In the genomic region with DNA sequence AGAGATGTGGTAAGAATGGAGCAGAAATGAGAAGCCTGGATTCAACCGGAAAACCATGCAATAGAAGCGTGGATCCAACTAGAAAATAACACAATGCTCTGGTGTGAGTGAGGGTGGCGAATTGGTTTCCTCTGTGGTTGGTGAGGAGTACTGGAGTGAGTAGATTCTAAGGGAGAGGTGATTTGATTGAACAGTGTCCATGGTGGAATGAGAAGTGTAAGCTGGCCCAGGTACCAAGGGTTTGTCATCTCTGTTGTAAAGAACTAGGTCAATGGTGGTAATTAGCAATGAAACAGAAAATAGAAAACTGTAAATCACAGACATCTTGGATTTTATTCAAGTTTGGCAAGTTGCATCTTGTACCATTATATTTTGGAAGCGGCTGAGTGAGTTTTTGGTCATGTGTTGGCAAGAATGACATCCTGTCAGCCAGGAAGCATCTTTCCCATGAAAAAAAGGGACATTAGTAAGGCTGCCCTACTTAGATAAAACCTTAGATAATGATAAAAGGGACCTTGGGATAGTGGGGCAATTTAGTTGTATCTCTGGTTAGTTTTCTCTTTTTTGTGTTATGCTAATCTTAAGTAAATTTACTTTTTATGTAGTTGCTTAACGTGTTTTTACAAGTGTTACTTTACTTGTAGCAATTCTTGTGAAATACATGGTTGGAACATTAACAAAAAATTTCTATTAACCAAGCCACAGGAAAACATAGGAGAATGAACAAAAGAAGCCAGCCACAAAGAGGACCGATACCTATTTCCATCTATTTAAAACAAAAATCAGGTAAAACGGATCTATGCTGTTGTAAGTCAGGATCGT, we compare ENCODE assay signal across 1 cellular context.
A peak's percentile ranks its signal among the peaks of the same experiment; 100 is the strongest.
TF ChIP-seq lines count a peak whose summit lies in the region.

No MANE protein-coding gene starts in this region.

TF ChIP-seq in HepG2, 621 proteins besides CTCF, POLR2A, EP300 and RAD21 (continued from another document and continues in another):
- 0 out of 2 replicates have a peak, but pooled peaks have one; percentile 16 for TF ChIP-seq TFDP1 (CRISPR knock-in tag; IDR thresholded peaks at IDR 0.05; ENCODE audit: borderline replicate concordance)
- no peak for TF ChIP-seq HDAC6 (IDR thresholded peaks at IDR 0.05; ENCODE audit: low read depth, low read length)
- no peak for TF ChIP-seq ZNF512 (CRISPR knock-in tag; IDR thresholded peaks at IDR 0.05)
- peak; percentile 79 for TF ChIP-seq KDM6A (CRISPR knock-in tag; IDR thresholded peaks at IDR 0.05; ENCODE audit: low read depth)
- TF ChIP-seq JUND (CRISPR knock-in tag; IDR thresholded peaks at IDR 0.05) = no peak
- no peak for TF ChIP-seq CBX2 (IDR thresholded peaks at IDR 0.05; ENCODE audit: low read depth, low read length)
- TF ChIP-seq CBX2 (CRISPR knock-in tag; IDR thresholded peaks at IDR 0.05; ENCODE audit: low read depth) = no peak
- no peak for TF ChIP-seq REST (IDR thresholded peaks at IDR 0.05; ENCODE audit: borderline replicate concordance in 1 of 2, low read depth in 1 of 2, low read length in 2 of 2)
- TF ChIP-seq KMT2A (CRISPR knock-in tag; IDR thresholded peaks at IDR 0.05) = no peak
- no peak for TF ChIP-seq ZNF589 (CRISPR knock-in tag; conservative IDR thresholded peaks at IDR 0.05)
- TF ChIP-seq, protein P1, sequence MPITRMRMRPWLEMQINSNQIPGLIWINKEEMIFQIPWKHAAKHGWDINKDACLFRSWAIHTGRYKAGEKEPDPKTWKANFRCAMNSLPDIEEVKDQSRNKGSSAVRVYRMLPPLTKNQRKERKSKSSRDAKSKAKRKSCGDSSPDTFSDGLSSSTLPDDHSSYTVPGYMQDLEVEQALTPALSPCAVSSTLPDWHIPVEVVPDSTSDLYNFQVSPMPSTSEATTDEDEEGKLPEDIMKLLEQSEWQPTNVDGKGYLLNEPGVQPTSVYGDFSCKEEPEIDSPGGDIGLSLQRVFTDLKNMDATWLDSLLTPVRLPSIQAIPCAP (CRISPR knock-in tag; IDR thresholded peaks at IDR 0.05; ENCODE audit: low read depth) = no peak
- TF ChIP-seq ZNF510 (CRISPR knock-in tag; IDR thresholded peaks at IDR 0.05; ENCODE audit: low read depth) = no peak
- no peak for TF ChIP-seq ZSCAN22 (CRISPR knock-in tag; IDR thresholded peaks at IDR 0.05)
- no peak for TF ChIP-seq ZNF12 (CRISPR knock-in tag; IDR thresholded peaks at IDR 0.05)
- TF ChIP-seq PHF5A (CRISPR knock-in tag; IDR thresholded peaks at IDR 0.05; ENCODE audit: low read depth, unreplicated experiment) = peak; percentile 39
- TF ChIP-seq ISL2 (CRISPR knock-in tag; IDR thresholded peaks at IDR 0.05) = peak; percentile 98
- no peak for TF ChIP-seq ZNF251 (CRISPR knock-in tag; IDR thresholded peaks at IDR 0.05)
- TF ChIP-seq ZFY (CRISPR knock-in tag; IDR thresholded peaks at IDR 0.05) = no peak
- TF ChIP-seq CREBL2 (CRISPR knock-in tag; IDR thresholded peaks at IDR 0.05; ENCODE audit: borderline replicate concordance) = no peak
- no peak for TF ChIP-seq ZNF160 (CRISPR knock-in tag; IDR thresholded peaks at IDR 0.05)
- TF ChIP-seq ZNF644 (CRISPR knock-in tag; IDR thresholded peaks at IDR 0.05; ENCODE audit: low read depth) = no peak
- TF ChIP-seq NR2C2 (CRISPR knock-in tag; IDR thresholded peaks at IDR 0.05; ENCODE audit: borderline replicate concordance) = peak; percentile 15; the same call in 1 of the 2 replicates
- TF ChIP-seq ASH2L (IDR thresholded peaks at IDR 0.05; ENCODE audit: insufficient read length, low read depth, low read length) = peak; percentile 52
- no peak for TF ChIP-seq PHF20 (CRISPR knock-in tag; IDR thresholded peaks at IDR 0.05)
- no peak for TF ChIP-seq ZNF543 (CRISPR knock-in tag; IDR thresholded peaks at IDR 0.05)
- TF ChIP-seq SP4 (CRISPR knock-in tag; IDR thresholded peaks at IDR 0.05) = no peak
- no peak for TF ChIP-seq KDM5A (IDR thresholded peaks at IDR 0.05; ENCODE audit: borderline replicate concordance, low read length)
- TF ChIP-seq ZNF761 (CRISPR knock-in tag; conservative IDR thresholded peaks at IDR 0.05) = no peak
- TF ChIP-seq SAP130 (CRISPR knock-in tag; IDR thresholded peaks at IDR 0.05; ENCODE audit: low read depth) = peak; percentile 81
- no peak for TF ChIP-seq ATF7-NPFF (CRISPR knock-in tag; IDR thresholded peaks at IDR 0.05; ENCODE audit: low read depth)
- no peak for TF ChIP-seq ZNF776 (CRISPR knock-in tag; IDR thresholded peaks at IDR 0.05)
- peak; percentile 87 for TF ChIP-seq NR2F6 (IDR thresholded peaks at IDR 0.05)
- TF ChIP-seq NR2F6 (CRISPR knock-in tag; IDR thresholded peaks at IDR 0.05) = peak; percentile 76
- no peak for TF ChIP-seq ZNF329 (CRISPR knock-in tag; IDR thresholded peaks at IDR 0.05; ENCODE audit: low read depth)
- no peak for TF ChIP-seq ZNF143 (CRISPR knock-in tag; IDR thresholded peaks at IDR 0.05)
- no peak for TF ChIP-seq ZNF264 (CRISPR knock-in tag; IDR thresholded peaks at IDR 0.05)
- TF ChIP-seq GTF2F1 (IDR thresholded peaks at IDR 0.05; ENCODE audit: low read length) = no peak
- no peak; the same call in 1 of the 2 replicates for TF ChIP-seq HOXD1 (CRISPR knock-in tag; IDR thresholded peaks at IDR 0.05)
- TF ChIP-seq EZH2 (conservative IDR thresholded peaks at IDR 0.05; ENCODE audit: low read depth, low read length) = no peak
- TF ChIP-seq ZNF746 (CRISPR knock-in tag; IDR thresholded peaks at IDR 0.05) = no peak
- TF ChIP-seq NFE2L2 (IDR thresholded peaks at IDR 0.05; ENCODE audit: low read length) = no peak
- TF ChIP-seq MAFG (CRISPR knock-in tag; IDR thresholded peaks at IDR 0.05) = no peak
- no peak for TF ChIP-seq ZMAT3 (CRISPR knock-in tag; conservative IDR thresholded peaks at IDR 0.05)
- TF ChIP-seq TCF7L2 (IDR thresholded peaks at IDR 0.05; ENCODE audit: low read depth, low read length) = peak; percentile 82; the same call in 1 of the 2 replicates
- TF ChIP-seq ZSCAN25 (CRISPR knock-in tag; IDR thresholded peaks at IDR 0.05) = 0 out of 2 replicates have a peak, but pooled peaks have one; percentile 17
- TF ChIP-seq KDM2A (CRISPR knock-in tag; IDR thresholded peaks at IDR 0.05; ENCODE audit: borderline replicate concordance, low read depth) = no peak
- TF ChIP-seq IRF2 (CRISPR knock-in tag; IDR thresholded peaks at IDR 0.05) = peak; percentile 47; the same call in 1 of the 2 replicates
- no peak for TF ChIP-seq MYNN (CRISPR knock-in tag; IDR thresholded peaks at IDR 0.05; ENCODE audit: low read depth)
- TF ChIP-seq ZNF816 (CRISPR knock-in tag; IDR thresholded peaks at IDR 0.05; ENCODE audit: borderline replicate concordance) = peak; percentile 60; the same call in 1 of the 2 replicates
- no peak for TF ChIP-seq KAT2B (IDR thresholded peaks at IDR 0.05; ENCODE audit: borderline replicate concordance, low read depth, low read length)
- no peak for TF ChIP-seq ZFAT (CRISPR knock-in tag; conservative IDR thresholded peaks at IDR 0.05)
- TF ChIP-seq RBM22 (optimal IDR thresholded peaks at IDR 0.05; ENCODE audit: low read length) = no peak
- peak; percentile 56 for TF ChIP-seq ELF3 (CRISPR knock-in tag; IDR thresholded peaks at IDR 0.05)
- TF ChIP-seq HOXA7 (CRISPR knock-in tag; IDR thresholded peaks at IDR 0.05) = no peak
- peak; percentile 79 for TF ChIP-seq RXRB (CRISPR knock-in tag; IDR thresholded peaks at IDR 0.05; ENCODE audit: borderline replicate concordance)
- no peak for TF ChIP-seq ZNF747 (CRISPR knock-in tag; IDR thresholded peaks at IDR 0.05; ENCODE audit: borderline replicate concordance)
- no peak for TF ChIP-seq ZNF138 (CRISPR knock-in tag; IDR thresholded peaks at IDR 0.05; ENCODE audit: low read depth)
- TF ChIP-seq NKX3-1 (CRISPR knock-in tag; IDR thresholded peaks at IDR 0.05) = peak; percentile 79; the same call in 1 of the 2 replicates
- no peak for TF ChIP-seq SRSF1 (optimal IDR thresholded peaks at IDR 0.05; ENCODE audit: low read depth, low read length)
- TF ChIP-seq, protein P2, sequence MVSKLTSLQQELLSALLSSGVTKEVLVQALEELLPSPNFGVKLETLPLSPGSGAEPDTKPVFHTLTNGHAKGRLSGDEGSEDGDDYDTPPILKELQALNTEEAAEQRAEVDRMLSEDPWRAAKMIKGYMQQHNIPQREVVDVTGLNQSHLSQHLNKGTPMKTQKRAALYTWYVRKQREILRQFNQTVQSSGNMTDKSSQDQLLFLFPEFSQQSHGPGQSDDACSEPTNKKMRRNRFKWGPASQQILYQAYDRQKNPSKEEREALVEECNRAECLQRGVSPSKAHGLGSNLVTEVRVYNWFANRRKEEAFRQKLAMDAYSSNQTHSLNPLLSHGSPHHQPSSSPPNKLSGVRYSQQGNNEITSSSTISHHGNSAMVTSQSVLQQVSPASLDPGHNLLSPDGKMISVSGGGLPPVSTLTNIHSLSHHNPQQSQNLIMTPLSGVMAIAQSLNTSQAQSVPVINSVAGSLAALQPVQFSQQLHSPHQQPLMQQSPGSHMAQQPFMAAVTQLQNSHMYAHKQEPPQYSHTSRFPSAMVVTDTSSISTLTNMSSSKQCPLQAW (CRISPR knock-in tag; IDR thresholded peaks at IDR 0.05) = no peak
- no peak for TF ChIP-seq NR3C1 (CRISPR knock-in tag; IDR thresholded peaks at IDR 0.05)
- no peak for TF ChIP-seq ZHX1 (CRISPR knock-in tag; IDR thresholded peaks at IDR 0.05; ENCODE audit: low read depth)
- no peak for TF ChIP-seq ZNF572 (CRISPR knock-in tag; IDR thresholded peaks at IDR 0.05)
- TF ChIP-seq EHMT2 (IDR thresholded peaks at IDR 0.05; ENCODE audit: borderline replicate concordance, low read depth, low read length) = peak; percentile 53; the same call in 1 of the 2 replicates
- TF ChIP-seq KLF6 (CRISPR knock-in tag; IDR thresholded peaks at IDR 0.05) = no peak
- TF ChIP-seq ZNF34 (CRISPR knock-in tag; IDR thresholded peaks at IDR 0.05; ENCODE audit: borderline replicate concordance) = no peak
